Comparison of ENCODE assay signal across 14 cellular contexts in the genomic region with DNA sequence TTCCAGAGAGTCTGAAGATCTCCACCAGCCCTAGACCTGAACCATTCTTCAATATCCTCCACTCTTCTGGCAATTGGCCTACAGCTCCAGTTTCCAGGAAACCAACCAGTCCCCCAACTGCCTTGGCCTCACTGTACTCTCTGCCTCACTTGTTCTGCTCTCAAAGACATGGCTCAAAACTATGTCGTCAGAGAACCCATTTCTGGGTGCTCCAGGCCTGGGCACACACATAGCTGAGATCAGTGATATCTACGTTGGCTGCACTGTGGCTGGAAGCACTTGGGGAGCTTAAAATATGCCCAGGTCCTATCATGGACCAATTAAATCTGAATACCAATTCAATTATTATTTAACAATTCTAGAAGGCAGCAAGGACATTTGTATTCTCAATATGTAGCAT.
DNase-seq lines count a peak whose midpoint lies in the region; ATAC-seq and TF ChIP-seq lines count a peak whose summit lies in the region.
"Had no signal": no experiment of that assay in that cellular context is flagged by ENCODE, and none has a peak within 500 bp of the region (broad histone marks: within the 10 kb centered on the region; RNA-seq: fewer than 3 reads in every experiment).

No MANE protein-coding gene starts in this region.

- intact Hi-C loops in gastrocnemius medialis (cut with DNase I; ENCODE audit: low total_unique reads), result no loop called here

- no peaks in the 10 kb centered on the region; the same call in 2 of the 3 replicates for H3K36me3 Mint-ChIP-seq in GM23338 (ENCODE audit: low read depth)
- H3K36me3 Mint-ChIP-seq in endodermal cell (ENCODE audit: low read depth), result peaks cover 3% of the 10 kb centered on the region
- no peaks in the 10 kb centered on the region for H3K36me3 Mint-ChIP-seq in osteocyte (ENCODE audit: unreplicated experiment)
- H3K36me3 Mint-ChIP-seq: CD4-positive, alpha-beta memory T cell had no signal

- no peaks in the 10 kb centered on the region for H3K36me3 ChIP-seq in GM23338 (ENCODE audit: insufficient read depth)
- H3K36me3 ChIP-seq in endodermal cell (ENCODE audit: control insufficient read depth, insufficient read depth, low read length), result no peaks in the 10 kb centered on the region
- H3K36me3 ChIP-seq in gastrocnemius medialis, result no peaks in the 10 kb centered on the region
- H3K36me3 ChIP-seq: BE2C, HAP-1 had no signal

- no peak overlapping the region for H2AFZ ChIP-seq in GM23338

- TF ChIP-seq CTCF in GM23338 (conservative IDR thresholded peaks at IDR 0.05; ENCODE audit: low read depth in 2 of 2) (no peak), endodermal cell (conservative IDR thresholded peaks at IDR 0.05) (no peak), osteocyte (IDR thresholded peaks at IDR 0.05) (no peak), gastrocnemius medialis (IDR thresholded peaks at IDR 0.05 in 4 of 5, conservative IDR thresholded peaks at IDR 0.05 in 1 of 5) (no peak)

- H3K9me3 Mint-ChIP-seq in GM23338 (no peaks in the 10 kb centered on the region), endodermal cell (no peaks in the 10 kb centered on the region), osteocyte (ENCODE audit: unreplicated experiment) (no peaks in the 10 kb centered on the region)
- H3K9me3 Mint-ChIP-seq: CD4-positive, alpha-beta memory T cell had no signal

- DNase-seq in G401 (ENCODE audit: low spot score) (peak; percentile 25), GM23338 (ENCODE audit: low spot score) (no peak), endodermal cell (no peak), osteocyte (ENCODE audit: extremely low spot score, unreplicated experiment) (peak; percentile 21), mucosa of gallbladder (ENCODE audit: low spot score) (no peak), gastrocnemius medialis (no peak)
- DNase-seq in activated CD4-positive, alpha-beta T cell treated with anti-CD3 and anti-CD28 coated beads, Interleukin-2, amount 50 U/mL, for 1 hour, result no peak
- DNase-seq: BE2C; CD4-positive, alpha-beta memory T cell; DMS79; GOT3 had no signal

- H3K27me3 Mint-ChIP-seq in GM23338 (ENCODE audit: insufficient read depth, low read depth, poor library complexity) (peaks cover 3% of the 10 kb centered on the region), endodermal cell (ENCODE audit: insufficient read depth) (peaks cover 3% of the 10 kb centered on the region), osteocyte (ENCODE audit: unreplicated experiment) (peaks cover 9% of the 10 kb centered on the region)

- H3F3A ChIP-seq in GM23338 (replicated peaks; ENCODE audit: low read depth), result peaks cover 14% of the 10 kb centered on the region

- peaks cover 69% of the 10 kb centered on the region for H3K79me2 ChIP-seq in GM23338 (replicated peaks; ENCODE audit: insufficient read depth)

- no peak overlapping the region for H3K4me2 ChIP-seq in GM23338
- H3K4me2 ChIP-seq: A549 had no signal

- no peaks in the 10 kb centered on the region for H3K9me3 ChIP-seq in endodermal cell (ENCODE audit: control insufficient read depth, low read length)
- H3K9me3 ChIP-seq in gastrocnemius medialis, result no peaks in the 10 kb centered on the region
- H3K9me3 ChIP-seq: A549, BE2C, HAP-1 had no signal

- peak overlapping the region; percentile 43 for H3K27ac Mint-ChIP-seq in GM23338
- H3K27ac Mint-ChIP-seq in endodermal cell, result peak overlapping the region; percentile 16
- no peak overlapping the region for H3K27ac Mint-ChIP-seq in osteocyte (ENCODE audit: unreplicated experiment)
- H3K27ac Mint-ChIP-seq: CD4-positive, alpha-beta memory T cell had no signal

- H3K4me1 Mint-ChIP-seq in GM23338 (peaks cover 33% of the 10 kb centered on the region), endodermal cell (peaks cover 20% of the 10 kb centered on the region), osteocyte (ENCODE audit: unreplicated experiment) (no peaks in the 10 kb centered on the region)
- H3K4me1 Mint-ChIP-seq: CD4-positive, alpha-beta memory T cell had no signal

- H3K4me1 ChIP-seq in GM23338 (ENCODE audit: insufficient read depth), result peaks cover 17% of the 10 kb centered on the region
- peaks cover 11% of the 10 kb centered on the region for H3K4me1 ChIP-seq in endodermal cell (ENCODE audit: control insufficient read depth, insufficient read depth, low read length)
- peaks cover 19 to 27% of the 10 kb centered on the region in 2 donors for H3K4me1 ChIP-seq in gastrocnemius medialis
- H3K4me1 ChIP-seq: BE2C had no signal

- H3K4me3 Mint-ChIP-seq in GM23338 (no peak overlapping the region), endodermal cell (no peak overlapping the region), osteocyte (ENCODE audit: unreplicated experiment) (no peak overlapping the region)
- H3K4me3 Mint-ChIP-seq: CD4-positive, alpha-beta memory T cell had no signal

- no peak for ATAC-seq in GM23338
- ATAC-seq in gastrocnemius medialis, result no peak
- ATAC-seq: A549 had no signal

- H3K9ac ChIP-seq in endodermal cell (ENCODE audit: extremely low read depth, low read length, poor library complexity, severe bottlenecking), result no peak overlapping the region

- H3K4me3 ChIP-seq in GM23338 (no peak overlapping the region), endodermal cell (ENCODE audit: low read length) (no peak overlapping the region), gastrocnemius medialis (no peak overlapping the region)
- H3K4me3 ChIP-seq: A549, HAP-1 had no signal

- 89 to 100% methylated on average over 2 of the region's 2 CpGs for WGBS in endodermal cell (ENCODE audit: insufficient coverage in 1 of 2, insufficient read length in 1 of 2), 2 experiments

- no peak for TF ChIP-seq POLR2A in gastrocnemius medialis (IDR thresholded peaks at IDR 0.05)

- H3K27me3 ChIP-seq in GM23338 (ENCODE audit: insufficient read depth) (no peaks in the 10 kb centered on the region), endodermal cell (ENCODE audit: control insufficient read depth, insufficient read depth, low read length, poor library complexity, severe bottlenecking) (no peaks in the 10 kb centered on the region), gastrocnemius medialis (no peaks in the 10 kb centered on the region)

- in situ Hi-C loops in G401 (cut with HindIII; ENCODE audit: low sequenced_read_pairs) (no loop called here), gastrocnemius medialis (cut with MboI; ENCODE audit: low sequenced_read_pairs in 4 of 4) (loop anchor here in 1 of 4 donors (10.0 kb wide), 1 partner anchor 121 kb away; no protein-coding TSS in a partner anchor)

- H3K9me2 ChIP-seq in GM23338 (ENCODE audit: insufficient read depth), result no peaks in the 10 kb centered on the region

- H4K20me1 ChIP-seq in GM23338 (replicated peaks; ENCODE audit: insufficient read depth), result peaks cover 30% of the 10 kb centered on the region

- H3K27ac ChIP-seq in GM23338 (ENCODE audit: low read depth) (no peak overlapping the region), endodermal cell (ENCODE audit: low read depth, low read length) (no peak overlapping the region), gastrocnemius medialis (no peak overlapping the region)
- H3K27ac ChIP-seq: A549, C4-2B had no signal

TF ChIP-seq in GM23338, 12 proteins besides CTCF, POLR2A, EP300 and RAD21 (continues in another document):
- TF ChIP-seq EZH2 (IDR thresholded peaks at IDR 0.05; ENCODE audit: low read depth, unreplicated experiment) (no peak), EZH2phosphoT487 (IDR thresholded peaks at IDR 0.05; ENCODE audit: unreplicated experiment) (no peak), JUNB (IDR thresholded peaks at IDR 0.05; ENCODE audit: unreplicated experiment) (no peak), CREB1 (CRISPR knock-in tag; IDR thresholded peaks at IDR 0.05; ENCODE audit: low read depth) (no peak), ZNF331 (CRISPR knock-in tag; IDR thresholded peaks at IDR 0.05; ENCODE audit: low read depth) (no peak), POLR2AphosphoS5 (IDR thresholded peaks at IDR 0.05; ENCODE audit: low read depth) (no peak), NANOG (IDR thresholded peaks at IDR 0.05; ENCODE audit: borderline replicate concordance) (no peak)
- TF ChIP-seq, protein P1, sequence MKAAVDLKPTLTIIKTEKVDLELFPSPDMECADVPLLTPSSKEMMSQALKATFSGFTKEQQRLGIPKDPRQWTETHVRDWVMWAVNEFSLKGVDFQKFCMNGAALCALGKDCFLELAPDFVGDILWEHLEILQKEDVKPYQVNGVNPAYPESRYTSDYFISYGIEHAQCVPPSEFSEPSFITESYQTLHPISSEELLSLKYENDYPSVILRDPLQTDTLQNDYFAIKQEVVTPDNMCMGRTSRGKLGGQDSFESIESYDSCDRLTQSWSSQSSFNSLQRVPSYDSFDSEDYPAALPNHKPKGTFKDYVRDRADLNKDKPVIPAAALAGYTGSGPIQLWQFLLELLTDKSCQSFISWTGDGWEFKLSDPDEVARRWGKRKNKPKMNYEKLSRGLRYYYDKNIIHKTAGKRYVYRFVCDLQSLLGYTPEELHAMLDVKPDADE (IDR thresholded peaks at IDR 0.05), result no peak

Comparison
In these comparisons a context has a peak if more than half of its experiments do, and no peak if none do; other contexts are left out.
1. DNase-seq: peak in G401 (single experiment) and osteocyte (single experiment); none in GM23338 (single experiment), endodermal cell (single experiment), mucosa of gallbladder (single experiment), activated CD4-positive, alpha-beta T cell treated with anti-CD3 and anti-CD28 coated beads, Interleukin-2, amount 50 U/mL, for 1 hour (single experiment) and gastrocnemius medialis (0 of 2).